9 cellular contexts compared by ENCODE assay signal in genomic region chr16:67284699-67285646, GRCh38. TPM values are rescaled to one million over a fixed set of nuclear protein-coding genes. Genes with fewer than 3 reads are reported as not detected.
DNase-seq lines count a peak whose midpoint lies in the region; ATAC-seq, FAIRE-seq and TF ChIP-seq lines count a peak whose summit lies in the region.
"Had no signal": no experiment of that assay in that cellular context is flagged by ENCODE, and none has a peak within 500 bp of the region (broad histone marks: within the 10 kb centered on the region; RNA-seq: fewer than 3 reads in every experiment).

No MANE protein-coding gene starts in this region.

- H3K4me3 Mint-ChIP-seq in WTC11 = no peak overlapping the region

- peak; percentile 85 for FAIRE-seq in urothelium cell line (lab: Jason Lieb, UNC)
- FAIRE-seq: G401.6 had no signal

- H3K27ac Mint-ChIP-seq in WTC11 = no peak overlapping the region

- DNase-seq in AG04449 (ENCODE audit: low read depth, low spot score) (no peak), WTC11 (ENCODE audit: low spot score) (peak; percentile 84), iPS-NIHi11 (ENCODE audit: low spot score) (peak; percentile 94), urothelium cell line (ENCODE audit: low spot score) (peak; percentile 82), EL (no peak)
- DNase-seq in stimulated activated CD4-positive, alpha-beta T cell treated with anti-CD3 and anti-CD28 coated beads, Interleukin-1b, Interleukin-23, amount 100 ng/mL, for 48 hours = no peak

- no peaks in the 10 kb centered on the region for H3K36me3 Mint-ChIP-seq in WTC11

- CTCF ChIA-PET in AG04449 (lab: Yijun Ruan, JAX) = interaction anchor here (0.9 to 5.8 kb wide), 15 partner anchors 10 to 300 kb away, joined by 3 to 46 read pairs (median 3); no protein-coding TSS in a partner anchor
- CTCF ChIA-PET in WTC11 (lab: Charles Lee) = interaction anchor here (0.5 to 4.0 kb wide), 77 partner anchors 11 to 850 kb away, joined by 3 to 92 read pairs (median 4); partner anchors contain the start of genes ATP6V0D1, CES3, ELMO3 and EXOC3L1

- H3K4me3 ChIP-seq in AG04449 (ENCODE audit: low read depth, low read length) = no peak overlapping the region

- POLR2A ChIA-PET in AG04449 (lab: Yijun Ruan, JAX) (interaction anchor here (0.9 kb wide), 1 partner anchor 26 kb away, joined by 3 read pairs; no protein-coding TSS in a partner anchor), WTC11 (lab: Charles Lee) (interaction anchor here (0.6 to 1.3 kb wide), 4 partner anchors 18 to 147 kb away, joined by 3 to 6 read pairs (median 4); no protein-coding TSS in a partner anchor)

- H3K27me3 Mint-ChIP-seq in WTC11 (ENCODE audit: low read depth) = peaks cover 9% of the 10 kb centered on the region

- no peaks in the 10 kb centered on the region for H3K9me3 Mint-ChIP-seq in WTC11

- TF ChIP-seq CTCF in AG04449 (IDR thresholded peaks at IDR 0.05; ENCODE audit: insufficient read depth, low read length, missing control alignments) (peak; percentile 60), LNCAP (IDR thresholded peaks at IDR 0.05) (peak; percentile 66), WTC11 (IDR thresholded peaks at IDR 0.05) (peak; percentile 58)

- ATAC-seq in WTC11 = peak; percentile 94
- no peak for ATAC-seq in GM18517 (IDR thresholded peaks at IDR 0.05; ENCODE audit: unreplicated experiment)

- no peaks in the 10 kb centered on the region for H3K4me1 Mint-ChIP-seq in WTC11

TF ChIP-seq in WTC11, 78 proteins besides CTCF, POLR2A, EP300 and RAD21:
- TF ChIP-seq ZNF423 (CRISPR knock-in tag; IDR thresholded peaks at IDR 0.05) (peak; percentile 65; the same call in 1 of the 2 replicates), PREB (CRISPR knock-in tag; IDR thresholded peaks at IDR 0.05; ENCODE audit: borderline replicate concordance) (no peak), HMGXB4 (CRISPR knock-in tag; IDR thresholded peaks at IDR 0.05) (no peak)
TF ChIP-seq in WTC11: peak in this region for 1.

RNA-seq across cellular contexts. Expression of gene PLEKHG4, which starts 5.6 kb away (rescaled TPM):
- total RNA-seq in WTC11 (2021) = 5.9 to 16.7 TPM (median 15.0 TPM) in 3 replicates

RNA-seq across cellular contexts. Expression of gene SLC9A5, which starts 36.2 kb away (rescaled TPM):
- total RNA-seq in WTC11 (2021) = 10.3 to 14.4 TPM (median 12.9 TPM) in 3 replicates

RNA-seq across cellular contexts. Expression of gene FHOD1, which starts 37.7 kb away (rescaled TPM):
- 68.9 to 81.3 TPM (median 71.5 TPM) in 3 replicates for total RNA-seq in WTC11 (2021)

RNA-seq across cellular contexts. Expression of gene KCTD19, which starts 41.6 kb away (rescaled TPM):
- 0.85 to 1.1 TPM (median 0.85 TPM) in 3 replicates for total RNA-seq in WTC11 (2021)

RNA-seq across cellular contexts. Expression of gene LRRC36, which starts 41.6 kb away (rescaled TPM):
- total RNA-seq in WTC11 (2021) = 0.13 to 0.39 TPM (median 0.18 TPM) in 3 replicates

Comparison
In these comparisons a context has a peak if more than half of its experiments do, and no peak if none do; other contexts are left out.
1. DNase-seq: peak in WTC11 (single experiment), iPS-NIHi11 (single experiment) and urothelium cell line (single experiment); none in AG04449 (single experiment), EL (single experiment) and stimulated activated CD4-positive, alpha-beta T cell treated with anti-CD3 and anti-CD28 coated beads, Interleukin-1b, Interleukin-23, amount 100 ng/mL, for 48 hours (single experiment).
2. Peak in every context shown above with its lines, with median percentiles within 50 percentile points of each other: CTCF ChIP-seq.